17 cellular contexts compared by ENCODE assay signal in the genomic region with DNA sequence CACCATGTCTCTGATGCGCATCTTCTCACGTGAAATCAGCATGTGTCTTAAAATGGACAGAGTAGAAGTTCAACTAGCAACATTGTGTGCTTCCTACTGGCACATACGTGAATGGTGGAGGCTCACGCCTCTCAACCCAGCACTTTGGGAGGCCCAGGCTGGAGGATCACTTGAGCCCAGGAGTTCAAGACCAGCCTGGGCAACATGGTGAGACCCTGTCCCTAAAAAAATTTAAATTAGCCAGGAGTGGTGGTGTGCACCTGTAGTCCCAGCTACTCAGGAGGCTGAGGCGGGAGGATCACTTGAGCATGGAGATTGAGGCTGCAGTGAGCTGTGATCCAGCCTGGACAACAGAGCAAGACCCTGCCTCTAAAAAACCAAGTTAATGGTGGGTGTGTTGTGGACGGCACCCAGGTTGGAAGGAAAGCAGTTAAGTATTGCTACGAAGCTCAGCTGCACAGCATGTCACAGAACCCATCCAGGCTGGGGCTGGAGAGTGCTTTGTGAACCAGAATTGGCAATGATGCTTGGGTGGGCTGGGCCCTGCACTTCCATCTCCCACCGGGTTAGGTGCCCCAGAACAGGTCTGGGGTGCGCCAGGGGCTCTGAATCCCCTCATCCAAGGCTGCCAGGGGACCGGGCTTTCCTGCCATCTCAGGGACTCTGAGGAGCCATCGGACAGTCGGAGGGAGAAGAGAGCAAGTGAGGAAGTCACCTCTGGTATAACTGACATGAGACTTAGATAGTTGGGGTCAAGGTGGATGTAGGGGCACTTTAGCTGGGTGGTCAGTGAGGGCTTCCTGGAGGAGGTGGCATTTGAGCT. TPM values are rescaled to one million over a fixed set of nuclear protein-coding genes. Genes with fewer than 3 reads are reported as not detected.
DNase-seq lines count a peak whose midpoint lies in the region; ATAC-seq and TF ChIP-seq lines count a peak whose summit lies in the region.
"Had no signal": no experiment of that assay in that cellular context is flagged by ENCODE, and none has a peak within 500 bp of the region (broad histone marks: within the 10 kb centered on the region; RNA-seq: fewer than 3 reads in every experiment).

No MANE protein-coding gene starts in this region.

- H3K9ac ChIP-seq in neural progenitor cell = no peak overlapping the region

- intact Hi-C loops in CD14-positive monocyte (cut with micrococcal nuclease) = loop anchor here (5.0 kb wide), 1 partner anchor 36 kb away; no protein-coding TSS in a partner anchor

- H3K27ac Mint-ChIP-seq in CD14-positive monocyte = peak overlapping the region; percentile 97 to 99 (median 98)
- peak overlapping the region; percentile 94 for H3K27ac Mint-ChIP-seq in chondrocyte (ENCODE audit: unreplicated experiment)
- peak overlapping the region; percentile 76 for H3K27ac Mint-ChIP-seq in neural progenitor cell
- H3K27ac Mint-ChIP-seq: activated B cell treated with CpG ODN at 0.5 μM for 24 hours; CD8-positive, alpha-beta T cell had no signal

- H3K27ac ChIP-seq in HL-60 (replicated peaks) (peak overlapping the region; percentile 81), neural progenitor cell (no peak overlapping the region)

- H3K4me1 Mint-ChIP-seq in CD14-positive monocyte (peaks cover 42% of the 10 kb centered on the region), chondrocyte (ENCODE audit: low read depth) (peaks cover 41% of the 10 kb centered on the region), neural progenitor cell (peaks cover 55% of the 10 kb centered on the region)
- H3K4me1 Mint-ChIP-seq: activated B cell treated with CpG ODN at 0.5 μM for 24 hours had no signal

- no peaks in the 10 kb centered on the region for H3K36me3 ChIP-seq in neural progenitor cell

- no peak for ATAC-seq in GM21390 (IDR thresholded peaks at IDR 0.05; ENCODE audit: unreplicated experiment)
- ATAC-seq: CD8-positive, alpha-beta T cell had no signal

- no peaks in the 10 kb centered on the region for H3K79me2 ChIP-seq in neural progenitor cell (ENCODE audit: low read depth)

- H3K27me3 ChIP-seq in HL-60 (ENCODE audit: insufficient read depth, poor library complexity, severe bottlenecking) (no peaks in the 10 kb centered on the region), neural progenitor cell (peaks cover 18% of the 10 kb centered on the region)

- H3K9me3 Mint-ChIP-seq in CD14-positive monocyte (peaks cover 0 to 2% (median 0%) of the 10 kb centered on the region in 7 donors), chondrocyte (ENCODE audit: low read depth) (no peaks in the 10 kb centered on the region), neural progenitor cell (no peaks in the 10 kb centered on the region)
- H3K9me3 Mint-ChIP-seq: activated B cell treated with CpG ODN at 0.5 μM for 24 hours; CD8-positive, alpha-beta T cell had no signal

- no peaks in the 10 kb centered on the region for H3K9me3 ChIP-seq in neural progenitor cell (ENCODE audit: low read depth)

- H2AFZ ChIP-seq in neural progenitor cell (replicated peaks) = no peak overlapping the region

- H4K20me1 ChIP-seq in neural progenitor cell (ENCODE audit: low read depth) = no peaks in the 10 kb centered on the region

- H3K27me3 Mint-ChIP-seq in CD14-positive monocyte (ENCODE audit: low read depth in 3 of 3) (peaks cover 2 to 5% (median 3%) of the 10 kb centered on the region in 3 donors), chondrocyte (ENCODE audit: low read depth) (no peaks in the 10 kb centered on the region), neural progenitor cell (ENCODE audit: insufficient read depth, low read depth) (peaks cover 15% of the 10 kb centered on the region)

- no peak overlapping the region for H3K4me2 ChIP-seq in neural progenitor cell

- DNase-seq in CD14-positive monocyte (ENCODE audit: low spot score) (no peak), HL-60 (ENCODE audit: low read depth in 1 of 2, low spot score in 1 of 2) (no peak), chondrocyte (ENCODE audit: low spot score) (no peak), neural progenitor cell (ENCODE audit: low spot score) (no peak), NCI-H510A (lab: John Stamatoyannopoulos, UW) (no peak), NCI-H524 (lab: John Stamatoyannopoulos, UW) (no peak), NCI-H2196 treated with DMSO at 0.1 percent for 48 hours (lab: John Stamatoyannopoulos, UW; ENCODE audit: unreplicated experiment) (no peak)
- DNase-seq: activated B cell treated with CpG ODN at 0.5 μM for 24 hours; activated T-cell treated with anti-CD3 and anti-CD28 coated beads, Interleukin-2, amount 50 U/mL, for 48 hours; amygdala; CD8-positive, alpha-beta T cell; foreskin melanocyte; kidney glomerular epithelial cell; NCI-H2171 treated with DMSO at 0.1 percent for 48 hours had no signal

- H3K36me3 Mint-ChIP-seq in CD14-positive monocyte = no peaks in the 10 kb centered on the region
- H3K36me3 Mint-ChIP-seq in chondrocyte (ENCODE audit: low read depth) = no peaks in the 10 kb centered on the region
- H3K36me3 Mint-ChIP-seq in neural progenitor cell = peaks cover 1% of the 10 kb centered on the region
- H3K36me3 Mint-ChIP-seq: CD8-positive, alpha-beta T cell had no signal

- H3K4me3 ChIP-seq in HL-60 (replicated peaks; ENCODE audit: insufficient read depth, low read length) = no peak overlapping the region
- no peak overlapping the region for H3K4me3 ChIP-seq in neural progenitor cell

- H3K4me3 Mint-ChIP-seq in CD14-positive monocyte (peak overlapping the region; percentile 78 to 89), chondrocyte (ENCODE audit: unreplicated experiment) (no peak overlapping the region), neural progenitor cell (peak overlapping the region; percentile 69)
- H3K4me3 Mint-ChIP-seq: activated B cell treated with CpG ODN at 0.5 μM for 24 hours; CD8-positive, alpha-beta T cell had no signal

- peaks cover 26% of the 10 kb centered on the region for H3K4me1 ChIP-seq in neural progenitor cell

- TF ChIP-seq CTCF in CD14-positive monocyte (IDR thresholded peaks at IDR 0.05) = no peak
- no peak for TF ChIP-seq CTCF in HL-60 (IDR thresholded peaks at IDR 0.05; ENCODE audit: insufficient read depth, low read length)
- TF ChIP-seq CTCF in chondrocyte (IDR thresholded peaks at IDR 0.05) = no peak
- TF ChIP-seq CTCF in neural progenitor cell (IDR thresholded peaks at IDR 0.05) = no peak

- peaks cover 37% of the 10 kb centered on the region for H3F3A ChIP-seq in neural progenitor cell (ENCODE audit: low read depth)

RNA-seq across cellular contexts. Expression of a gene that starts 33.0 kb away (rescaled TPM):
- polyA plus RNA-seq in CD14-positive monocyte = 1 to 10 TPM; 1.0 to 1.3 TPM
- total RNA-seq in chondrocyte = 54.2 to 65.7 TPM (median 56.1 TPM) in 3 replicates
- total RNA-seq in neural progenitor cell (ENCODE audit: low replicate concordance) = 4.9 and 16.0 TPM in 2 replicates

RNA-seq across cellular contexts. Expression of a gene that starts 33.3 kb away (rescaled TPM):
- polyA plus RNA-seq in CD14-positive monocyte = 1 to 10 TPM; 2.8 to 3.0 TPM
- 1.3 to 2.4 TPM (median 1.3 TPM) in 3 replicates for total RNA-seq in chondrocyte
- total RNA-seq in neural progenitor cell (ENCODE audit: low replicate concordance) = 2.1 and 7.1 TPM in 2 replicates
- total RNA-seq: HT-29, OCI-LY7 had no signal
